Comparison of ENCODE assay signal across 1 cellular context in genomic region chr16:89475144-89475543, GRCh38.
TF ChIP-seq lines count a peak whose summit lies in the region.

No MANE protein-coding gene starts in this region.

TF ChIP-seq in A549, 52 proteins besides CTCF, POLR2A, EP300 and RAD21 (continued from another document):
- TF ChIP-seq, protein P1, sequence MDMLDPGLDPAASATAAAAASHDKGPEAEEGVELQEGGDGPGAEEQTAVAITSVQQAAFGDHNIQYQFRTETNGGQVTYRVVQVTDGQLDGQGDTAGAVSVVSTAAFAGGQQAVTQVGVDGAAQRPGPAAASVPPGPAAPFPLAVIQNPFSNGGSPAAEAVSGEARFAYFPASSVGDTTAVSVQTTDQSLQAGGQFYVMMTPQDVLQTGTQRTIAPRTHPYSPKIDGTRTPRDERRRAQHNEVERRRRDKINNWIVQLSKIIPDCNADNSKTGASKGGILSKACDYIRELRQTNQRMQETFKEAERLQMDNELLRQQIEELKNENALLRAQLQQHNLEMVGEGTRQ (IDR thresholded peaks at IDR 0.05) = no peak
- TF ChIP-seq GATA3 (IDR thresholded peaks at IDR 0.05; ENCODE audit: borderline replicate concordance) (no peak), JUNB (IDR thresholded peaks at IDR 0.05) (no peak)
